Comparison of ENCODE assay signal across 7 cellular contexts in genomic region chr1:160030657-160031367, GRCh38. TPM values are rescaled to one million over a fixed set of nuclear protein-coding genes. Genes with fewer than 3 reads are reported as not detected.
DNase-seq lines count a peak whose midpoint lies in the region; ATAC-seq and TF ChIP-seq lines count a peak whose summit lies in the region.

No MANE protein-coding gene starts in this region.

- peaks cover 0 to 3% (median 0%) of the 10 kb centered on the region in 3 experiments; a peak in 1 of 7 replicates for H3K36me3 Mint-ChIP-seq in H9 (ENCODE audit: insufficient read depth in 1 of 3, low read depth in 3 of 3)
- H3K36me3 Mint-ChIP-seq in endodermal cell (ENCODE audit: low read depth): no peaks in the 10 kb centered on the region
- peaks cover 0 to 9% (median 4%) of the 10 kb centered on the region in 3 donors for H3K36me3 Mint-ChIP-seq in naive thymus-derived CD8-positive, alpha-beta T cell

- H2BK5ac ChIP-seq in H9 (ENCODE audit: insufficient read length, low read length): no peak overlapping the region

- H2BK12ac ChIP-seq in H9 (ENCODE audit: insufficient read length, low read depth, low read length): no peak overlapping the region

- H3K4ac ChIP-seq in H9 (ENCODE audit: low read depth, low read length): no peak overlapping the region

- no peak overlapping the region for H3K23ac ChIP-seq in H9 (ENCODE audit: insufficient read length, low read depth, low read length)

- H3K56ac ChIP-seq in H9 (ENCODE audit: insufficient read length, low read depth, low read length): no peak overlapping the region

- WGBS in H9 (ENCODE audit: extremely low coverage, insufficient read length, low lambda C conversion rate): no CpG with 5 or more reads among the region's 23 CpGs
- 7 to 11% methylated on average over 14 to 23 of the region's 23 CpGs for WGBS in endodermal cell (ENCODE audit: insufficient coverage in 1 of 2, insufficient read length in 1 of 2), 2 experiments

- H3K27ac ChIP-seq in H9 (ENCODE audit: insufficient read length, low read depth, low read length) (no peak overlapping the region), endodermal cell (ENCODE audit: low read depth, low read length) (no peak overlapping the region)

- no peak overlapping the region for H3K14ac ChIP-seq in H9 (ENCODE audit: insufficient read depth, low read length)

- H3K9me3 Mint-ChIP-seq in H9 (no peaks in the 10 kb centered on the region), endodermal cell (no peaks in the 10 kb centered on the region)
- no peaks in the 10 kb centered on the region for H3K9me3 Mint-ChIP-seq in naive thymus-derived CD8-positive, alpha-beta T cell

- no peaks in the 10 kb centered on the region for H4K20me1 ChIP-seq in H9 (ENCODE audit: control insufficient read depth, insufficient read depth, insufficient read length)

- H3K27ac Mint-ChIP-seq in H9 (peak overlapping the region; percentile 61 to 98 (median 97); a peak in 6 of 7 replicates), endodermal cell (peak overlapping the region; percentile 94)
- peak overlapping the region; percentile 89 to 97 (median 95) for H3K27ac Mint-ChIP-seq in naive thymus-derived CD8-positive, alpha-beta T cell

- H2BK20ac ChIP-seq in H9 (ENCODE audit: low read depth, low read length, poor library complexity, severe bottlenecking): no peak overlapping the region

- H2BK15ac ChIP-seq in H9 (ENCODE audit: low read depth, low read length): no peak overlapping the region

- H4K8ac ChIP-seq in H9 (replicated peaks; ENCODE audit: insufficient read length, low read depth, low read length): no peak overlapping the region

- H3K4me1 Mint-ChIP-seq in H9: peaks cover 23 to 27% of the 10 kb centered on the region in 2 experiments
- peaks cover 13% of the 10 kb centered on the region for H3K4me1 Mint-ChIP-seq in endodermal cell
- peaks cover 19 to 43% (median 36%) of the 10 kb centered on the region in 4 donors for H3K4me1 Mint-ChIP-seq in naive thymus-derived CD8-positive, alpha-beta T cell

- no peak overlapping the region for H3K18ac ChIP-seq in H9 (ENCODE audit: insufficient read length, low read depth, low read length)

- TF ChIP-seq CTCF in GM12864 (IDR thresholded peaks at IDR 0.05; ENCODE audit: low read depth, low read length, missing control alignments) (no peak), H9 (conservative IDR thresholded peaks at IDR 0.05) (no peak), endodermal cell (conservative IDR thresholded peaks at IDR 0.05) (no peak)

- H3K4me1 ChIP-seq in H9 (ENCODE audit: insufficient read depth, low read length) (no peaks in the 10 kb centered on the region), endodermal cell (ENCODE audit: control insufficient read depth, insufficient read depth, low read length) (no peaks in the 10 kb centered on the region)

- POLR2A ChIA-PET in naive thymus-derived CD8-positive, alpha-beta T cell (lab: Charles Lee): interaction anchor here (0.9 to 2.5 kb wide), 5 partner anchors 11 to 106 kb away, joined by 3 to 14 read pairs (median 5); partner anchors contain the start of gene TAGLN2

- H3K9ac ChIP-seq in H9 (ENCODE audit: extremely low read depth, insufficient read length, low read length) (peak overlapping the region; percentile 54), endodermal cell (ENCODE audit: extremely low read depth, low read length, poor library complexity, severe bottlenecking) (peak overlapping the region; percentile 51)

- no peak overlapping the region for H2BK120ac ChIP-seq in H9 (ENCODE audit: low read depth, low read length, poor library complexity, severe bottlenecking)

- H2AK5ac ChIP-seq in H9 (ENCODE audit: insufficient read length, low read length): no peak overlapping the region

- no peaks in the 10 kb centered on the region for H3K9me3 ChIP-seq in H9 (ENCODE audit: control insufficient read depth, low read depth, low read length)
- no peaks in the 10 kb centered on the region for H3K9me3 ChIP-seq in endodermal cell (ENCODE audit: control insufficient read depth, low read length)

- no peak overlapping the region for H4K91ac ChIP-seq in H9 (ENCODE audit: insufficient read length, low read depth, low read length)

- H3K36me3 ChIP-seq in endodermal cell (ENCODE audit: control insufficient read depth, insufficient read depth, low read length): no peaks in the 10 kb centered on the region

- ATAC-seq in naive thymus-derived CD8-positive, alpha-beta T cell: no peak

- no peak overlapping the region for H2AFZ ChIP-seq in H9 (ENCODE audit: low read length)

- peaks cover 3% of the 10 kb centered on the region; the same call in 1 of the 2 replicates for H3K27me3 Mint-ChIP-seq in H9 (ENCODE audit: low read depth)
- peaks cover 20% of the 10 kb centered on the region for H3K27me3 Mint-ChIP-seq in endodermal cell (ENCODE audit: insufficient read depth)
- H3K27me3 Mint-ChIP-seq in naive thymus-derived CD8-positive, alpha-beta T cell: peaks cover 0 to 2% (median 0%) of the 10 kb centered on the region in 5 donors

- H4K5ac ChIP-seq in H9 (ENCODE audit: insufficient read length, low read depth, low read length): no peak overlapping the region

- H3K79me2 ChIP-seq in H9 (ENCODE audit: insufficient read depth, low read length): peaks cover 4% of the 10 kb centered on the region; the same call in 1 of the 2 replicates

- H3K4me3 Mint-ChIP-seq in H9 (peak overlapping the region; percentile 92 to 94), endodermal cell (peak overlapping the region; percentile 73)
- H3K4me3 Mint-ChIP-seq in naive thymus-derived CD8-positive, alpha-beta T cell: peak overlapping the region; percentile 90 to 99 (median 97)

- H3K23me2 ChIP-seq in H9 (ENCODE audit: insufficient read length, low read depth, low read length, poor library complexity, severe bottlenecking): peaks cover 9% of the 10 kb centered on the region

- DNase-seq in GM12864 (ENCODE audit: low read depth): no peak
- DNase-seq in H9: no peak
- peak; percentile 46 for DNase-seq in RPMI8226
- DNase-seq in endodermal cell: no peak
- no peak for DNase-seq in naive thymus-derived CD8-positive, alpha-beta T cell
- DNase-seq in UCSD-AML1 (lab: John Stamatoyannopoulos, UW; ENCODE audit: unreplicated experiment): no peak
- DNase-seq in putamen (ENCODE audit: low spot score): no peak

- no peak overlapping the region for H3T11ph ChIP-seq in H9 (ENCODE audit: low read length)

- H3K79me1 ChIP-seq in H9 (ENCODE audit: insufficient read depth, low read depth, low read length, poor library complexity, severe bottlenecking): no peaks in the 10 kb centered on the region

- peak overlapping the region; percentile 82 for H3K4me2 ChIP-seq in H9 (ENCODE audit: insufficient read depth, insufficient read length, low read length)

- no peaks in the 10 kb centered on the region for H3K27me3 ChIP-seq in H9 (ENCODE audit: insufficient read depth, low read length)
- peaks cover 11% of the 10 kb centered on the region for H3K27me3 ChIP-seq in endodermal cell (ENCODE audit: control insufficient read depth, insufficient read depth, low read length, poor library complexity, severe bottlenecking)

- H3K4me3 ChIP-seq in GM12864 (ENCODE audit: low read depth, low read length) (peak overlapping the region; percentile 86), endodermal cell (ENCODE audit: low read length) (peak overlapping the region; percentile 92)

RNA-seq across cellular contexts. Expression of gene PIGM, which starts 1.0 kb away (rescaled TPM):
- 5.9 and 6.2 TPM in 2 replicates for total RNA-seq in H9 (2021)
- 1 to 10 TPM; 4.6 to 5.2 TPM for total RNA-seq in endodermal cell
- 6.7 TPM for polyA plus RNA-seq in endodermal cell (2013, experiment 1 of 2)
- polyA plus RNA-seq in endodermal cell (2013, experiment 2 of 2): 5.5 TPM
- 1 to 10 TPM; 9.6 to 9.7 TPM for total RNA-seq in naive thymus-derived CD8-positive, alpha-beta T cell
- 1 to 10 TPM; 3.3 to 4.0 (median 3.8) TPM for polyA plus RNA-seq in naive thymus-derived CD8-positive, alpha-beta T cell

RNA-seq across cellular contexts. Expression of gene KCNJ10, which starts 39.1 kb away (rescaled TPM):
- 0.42 and 0.44 TPM in 2 replicates for total RNA-seq in H9 (2021)
- total RNA-seq in endodermal cell: under 1 TPM in 1 of 2 donors, not detected in 1; 0.26 TPM
- polyA plus RNA-seq in endodermal cell (2013, experiment 1 of 2): 1.2 TPM
- 1.9 TPM for polyA plus RNA-seq in endodermal cell (2013, experiment 2 of 2)
- not detected for total RNA-seq in naive thymus-derived CD8-positive, alpha-beta T cell
- polyA plus RNA-seq in naive thymus-derived CD8-positive, alpha-beta T cell: under 1 TPM in 1 of 3 donors, not detected in 2; 0.29 TPM

RNA-seq across cellular contexts. Expression of gene KCNJ9, which starts 50.5 kb away (rescaled TPM):
- total RNA-seq in H9 (2021): 0.09 TPM in 2 replicates
- total RNA-seq in endodermal cell: not detected
- 0.36 TPM for polyA plus RNA-seq in endodermal cell (2013, experiment 1 of 2)
- polyA plus RNA-seq in endodermal cell (2013, experiment 2 of 2): 0.17 TPM
- not detected for total RNA-seq in naive thymus-derived CD8-positive, alpha-beta T cell
- polyA plus RNA-seq in naive thymus-derived CD8-positive, alpha-beta T cell: under 1 TPM; 0.03 to 0.20 (median 0.10) TPM
